Comparison of ENCODE assay signal across 1 cellular context in the genomic region with DNA sequence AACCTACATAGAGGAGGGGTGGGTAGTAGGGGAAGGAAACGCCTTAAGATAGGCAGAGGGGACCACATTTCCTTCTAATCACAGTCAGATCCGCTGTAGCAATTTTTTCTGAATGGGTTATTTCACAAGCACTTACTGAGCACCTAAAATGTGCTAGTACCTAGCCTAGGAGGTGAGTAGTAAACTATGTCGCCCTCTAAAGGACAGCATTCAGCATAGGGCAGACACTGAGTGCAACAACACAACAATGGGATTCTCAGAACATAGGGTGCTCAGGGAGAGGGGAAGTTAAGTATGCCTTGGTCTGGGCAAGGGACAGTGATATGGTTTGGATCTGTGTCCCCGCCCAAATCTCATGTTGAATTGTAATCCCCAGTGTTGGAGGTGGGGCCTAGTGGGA.
TF ChIP-seq lines count a peak whose summit lies in the region.

No MANE protein-coding gene starts in this region.

TF ChIP-seq in H1, 55 proteins besides CTCF, POLR2A, EP300 and RAD21 (continued from another document):
- TF ChIP-seq CHD7 (IDR thresholded peaks at IDR 0.05; ENCODE audit: insufficient replicate concordance, low read length) (no peak), POLR2AphosphoS5 (IDR thresholded peaks at IDR 0.05; ENCODE audit: low read depth, low read length) (no peak), JUN (IDR thresholded peaks at IDR 0.05; ENCODE audit: low read depth, low read length) (no peak), SP1 (IDR thresholded peaks at IDR 0.05; ENCODE audit: low read depth, low read length) (no peak), CTBP2 (IDR thresholded peaks at IDR 0.05; ENCODE audit: borderline replicate concordance, insufficient read depth, insufficient read length, low read length) (no peak), CREB1 (IDR thresholded peaks at IDR 0.05) (no peak), FOSL1 (IDR thresholded peaks at IDR 0.05; ENCODE audit: insufficient read depth, low read depth, low read length) (no peak), RFX5 (IDR thresholded peaks at IDR 0.05; ENCODE audit: borderline replicate concordance, low read depth, low read length) (no peak)
- TF ChIP-seq, protein P1, sequence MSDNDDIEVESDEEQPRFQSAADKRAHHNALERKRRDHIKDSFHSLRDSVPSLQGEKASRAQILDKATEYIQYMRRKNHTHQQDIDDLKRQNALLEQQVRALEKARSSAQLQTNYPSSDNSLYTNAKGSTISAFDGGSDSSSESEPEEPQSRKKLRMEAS (IDR thresholded peaks at IDR 0.05), result no peak
